In genomic region chr2:218329826-218330651, GRCh38 we compare ENCODE assay signal across 8 cellular contexts. TPM values are rescaled to one million over a fixed set of nuclear protein-coding genes. Genes with fewer than 3 reads are reported as not detected.
A peak's percentile ranks its signal among the peaks of the same experiment; 100 is the strongest.
DNase-seq lines count a peak whose midpoint lies in the region; ATAC-seq lines count a peak whose summit lies in the region.
"Had no signal": no experiment of that assay in that cellular context is flagged by ENCODE, and none has a peak within 500 bp of the region (broad histone marks: within the 10 kb centered on the region; RNA-seq: fewer than 3 reads in every experiment).

No MANE protein-coding gene starts in this region.

- no peaks in the 10 kb centered on the region for H3K36me3 Mint-ChIP-seq in dendritic cell treated with granulocyte-macrophage colony-stimulating factor and Interleukin-4, amounts not matched to agents 40 ng/mL and 50 ng/mL, for 4 days (ENCODE audit: low read depth)

- H3K27me3 Mint-ChIP-seq in dendritic cell treated with granulocyte-macrophage colony-stimulating factor and Interleukin-4, amounts not matched to agents 40 ng/mL and 50 ng/mL, for 4 days: no peaks in the 10 kb centered on the region

- intact Hi-C loops in dendritic cell treated with granulocyte-macrophage colony-stimulating factor and Interleukin-4, amounts not matched to agents 40 ng/mL and 50 ng/mL, for 4 days (cut with micrococcal nuclease): no loop called here
- intact Hi-C loops in left cardiac atrium (cut with DNase I): no loop called here

- H3K4me3 Mint-ChIP-seq in dendritic cell treated with granulocyte-macrophage colony-stimulating factor and Interleukin-4, amounts not matched to agents 40 ng/mL and 50 ng/mL, for 4 days: peak overlapping the region; percentile 55

- peak overlapping the region; percentile 97 for H3K27ac Mint-ChIP-seq in dendritic cell treated with granulocyte-macrophage colony-stimulating factor and Interleukin-4, amounts not matched to agents 40 ng/mL and 50 ng/mL, for 4 days

- no peak for DNase-seq in midbrain (lab: John Stamatoyannopoulos, UW)
- no peak for DNase-seq in left cardiac atrium
- DNase-seq in NCI-H524 treated with DMSO at 0.1 percent for 48 hours (lab: John Stamatoyannopoulos, UW): no peak
- DNase-seq: activated naive CD4-positive, alpha-beta T cell had no signal

- H3K4me1 Mint-ChIP-seq in dendritic cell treated with granulocyte-macrophage colony-stimulating factor and Interleukin-4, amounts not matched to agents 40 ng/mL and 50 ng/mL, for 4 days (ENCODE audit: low read depth): peaks cover 85% of the 10 kb centered on the region

- ATAC-seq in GM19035 (IDR thresholded peaks at IDR 0.05; ENCODE audit: unreplicated experiment) (peak; percentile 54), HG02852 (IDR thresholded peaks at IDR 0.05; ENCODE audit: unreplicated experiment) (peak; percentile 44), left cardiac atrium (no peak)

- peak overlapping the region; percentile 15 for H3K27ac ChIP-seq in temporal lobe (ENCODE audit: low read depth, low read length)

- H3K9me3 Mint-ChIP-seq in dendritic cell treated with granulocyte-macrophage colony-stimulating factor and Interleukin-4, amounts not matched to agents 40 ng/mL and 50 ng/mL, for 4 days: no peaks in the 10 kb centered on the region

RNA-seq across cellular contexts. Expression of gene CATIP, which starts 26.6 kb away (rescaled TPM):
- total RNA-seq in temporal lobe (under 0.01 TPM), left cardiac atrium (not detected)

RNA-seq across cellular contexts. Expression of gene TMBIM1, which starts 37.7 kb away (rescaled TPM):
- total RNA-seq in temporal lobe: 8.1 TPM
- total RNA-seq in left cardiac atrium: 100 to 1,000 TPM; 156 to 166 TPM

RNA-seq across cellular contexts. Expression of gene SLC11A1, which starts 52.0 kb away (rescaled TPM):
- total RNA-seq in temporal lobe (2.0 TPM), left cardiac atrium (10 to 100 TPM in 1 of 2 donors, 1 to 10 TPM in 1; 8.5 to 16.1 TPM)

RNA-seq across cellular contexts. Expression of gene PNKD, which starts 59.7 kb away (rescaled TPM):
- total RNA-seq in temporal lobe: 18.7 TPM
- total RNA-seq in left cardiac atrium: 10 to 100 TPM; 62.4 to 68.5 TPM

Comparison
In these comparisons a context has a peak if more than half of its experiments do, and no peak if none do; other contexts are left out.
1. ATAC-seq: peak in GM19035 (single experiment) and HG02852 (single experiment); none in left cardiac atrium (0 of 2).
2. RNA of gene TMBIM1, which starts 37.7 kb away (total RNA-seq): 156 to 166 TPM in left cardiac atrium; 8.1 TPM in temporal lobe (single experiment); every median in the first group is over 10 times any median in the second.